31 cellular contexts compared by ENCODE assay signal in genomic region chr5:177527595-177527994, GRCh38.
"Had no signal": no experiment of that assay in that cellular context is flagged by ENCODE, and none has a peak within 500 bp of the region (broad histone marks: within the 10 kb centered on the region; RNA-seq: fewer than 3 reads in every experiment).

No MANE protein-coding gene starts in this region.

- H3K36me3 Mint-ChIP-seq: natural killer cell had no signal

- H3K4me3 Mint-ChIP-seq: immature natural killer cell; mesothelial cell of epicardium; naive B cell; natural killer cell; nephron progenitor cell; neural progenitor cell; stimulated activated naive B cell treated with anti-CD40 and anti-IgM and Interleukin-4, amounts not matched to agents 10 μg/mL and 1 μg/mL and 100 μg/mL, for 72 hours had no signal

- H3K4me1 Mint-ChIP-seq: mesothelial cell of epicardium; nephron progenitor cell; neural progenitor cell; stimulated activated naive B cell treated with anti-CD40 and anti-IgM and Interleukin-4, amounts not matched to agents 10 μg/mL and 1 μg/mL and 100 μg/mL, for 72 hours had no signal

- H3K9me3 ChIP-seq: heart left ventricle, left lung, neutrophil, right atrium auricular region, right lobe of liver, stomach, testis, thyroid gland, transverse colon, upper lobe of left lung had no signal

- H3K27ac Mint-ChIP-seq: immature natural killer cell; mesothelial cell of epicardium; naive B cell; natural killer cell; nephron progenitor cell; neural progenitor cell; progenitor cell of endocrine pancreas; stimulated activated naive B cell treated with anti-CD40 and anti-IgM and Interleukin-4, amounts not matched to agents 10 μg/mL and 1 μg/mL and 100 μg/mL, for 72 hours had no signal

- H3K27me3 Mint-ChIP-seq: naive B cell; progenitor cell of endocrine pancreas; stimulated activated naive B cell treated with anti-CD40 and anti-IgM and Interleukin-4, amounts not matched to agents 10 μg/mL and 1 μg/mL and 100 μg/mL, for 72 hours had no signal

- H3K27me3 ChIP-seq: heart left ventricle, left lung, neural progenitor cell, neutrophil, right atrium auricular region, right lobe of liver, stomach, testis, thyroid gland, transverse colon, upper lobe of left lung had no signal

- DNase-seq: hypothalamus; immature natural killer cell; kidney; left colon; left lung; mesendoderm; naive B cell; natural killer cell; nephron progenitor cell; occipital lobe; right lobe of liver; small intestine; stimulated activated CD4-positive, alpha-beta T cell treated with anti-CD3 and anti-CD28 coated beads, Interleukin-1b, Interleukin-23, amount 100 ng/mL, for 48 hours; stimulated activated CD4-positive, alpha-beta T cell treated with anti-CD3 and anti-CD28 coated beads, Interleukin-2, amount 100 ng/mL, for 48 hours; stimulated activated CD4-positive, alpha-beta T cell treated with anti-CD3 and anti-CD28 coated beads, Interleukin-4, amount 100 ng/mL, for 4 hours; stimulated activated CD8-positive, alpha-beta memory T cell treated with anti-CD3 and anti-CD28 coated beads, Interleukin-4, amount 100 ng/mL, for 48 hours; stimulated activated naive B cell treated with anti-CD40 and anti-IgM and Interleukin-4, amounts not matched to agents 10 μg/mL and 1 μg/mL and 100 μg/mL, for 72 hours; stimulated activated naive CD8-positive, alpha-beta T cell treated with anti-CD3 and anti-CD28 coated beads, Interleukin-15, Interleukin-2, amounts not matched to agents 100 U/mL and 50 U/mL, for 24 hours; stomach; testis; thyroid gland; transverse colon; upper lobe of left lung had no signal

- H3K27ac ChIP-seq: heart left ventricle, left lung, neural progenitor cell, neutrophil, parathyroid adenoma, right atrium auricular region, right lobe of liver, stomach, testis, thyroid gland, transverse colon, upper lobe of left lung had no signal

- H3K36me3 ChIP-seq: neural progenitor cell had no signal

- H3K9me3 Mint-ChIP-seq: immature natural killer cell; mesothelial cell of epicardium; naive B cell; natural killer cell; nephron progenitor cell; neural progenitor cell; stimulated activated naive B cell treated with anti-CD40 and anti-IgM and Interleukin-4, amounts not matched to agents 10 μg/mL and 1 μg/mL and 100 μg/mL, for 72 hours had no signal

- ATAC-seq: heart left ventricle; left colon; left lung; natural killer cell; right lobe of liver; stimulated activated naive B cell treated with anti-CD40 and anti-IgM and Interleukin-4, amounts not matched to agents 10 μg/mL and 1 μg/mL and 100 μg/mL, for 72 hours; stimulated activated naive CD8-positive, alpha-beta T cell treated with anti-CD3 and anti-CD28 coated beads, Interleukin-15, Interleukin-2, amounts not matched to agents 100 U/mL and 50 U/mL, for 24 hours had no signal

- H3K4me3 ChIP-seq: heart left ventricle, left lung, lung, neural progenitor cell, right atrium auricular region, right lobe of liver, stomach, testis, thyroid gland, transverse colon, upper lobe of left lung had no signal

- H3K4me1 ChIP-seq: left lung, neural progenitor cell, parathyroid adenoma, right lobe of liver, stomach, transverse colon had no signal
